ENCODE assay signal across 9 cellular contexts in genomic region chr1:228697209-228698016, GRCh38. TPM values are rescaled to one million over a fixed set of nuclear protein-coding genes. Genes with fewer than 3 reads are reported as not detected.
DNase-seq lines count a peak whose midpoint lies in the region; ATAC-seq, FAIRE-seq and TF ChIP-seq lines count a peak whose summit lies in the region.
"Had no signal": no experiment of that assay in that cellular context is flagged by ENCODE, and none has a peak within 500 bp of the region (broad histone marks: within the 10 kb centered on the region; RNA-seq: fewer than 3 reads in every experiment).

No MANE protein-coding gene starts in this region.

- H3K4me1 Mint-ChIP-seq in activated T-cell treated with anti-CD3 and anti-CD28 coated beads, Interleukin-2, amount 50 U/mL, for 72 hours (ENCODE audit: low read depth) = peaks cover 10% of the 10 kb centered on the region
- H3K4me1 Mint-ChIP-seq in endodermal cell = peaks cover 7% of the 10 kb centered on the region

- no peak overlapping the region for H3K27ac Mint-ChIP-seq in activated T-cell treated with anti-CD3 and anti-CD28 coated beads, Interleukin-2, amount 50 U/mL, for 72 hours
- H3K27ac Mint-ChIP-seq in endodermal cell = no peak overlapping the region

- H3K27me3 Mint-ChIP-seq in activated T-cell treated with anti-CD3 and anti-CD28 coated beads, Interleukin-2, amount 50 U/mL, for 72 hours (ENCODE audit: low read depth) = no peaks in the 10 kb centered on the region
- no peaks in the 10 kb centered on the region for H3K27me3 Mint-ChIP-seq in endodermal cell (ENCODE audit: insufficient read depth)

- H3K4me1 ChIP-seq in small intestine (ENCODE audit: control insufficient read depth in 2 of 2, insufficient read depth in 1 of 2, low read depth in 1 of 2, low read length in 1 of 2) (no peaks in the 10 kb centered on the region), endodermal cell (ENCODE audit: control insufficient read depth, insufficient read depth, low read length) (no peaks in the 10 kb centered on the region)
- H3K4me1 ChIP-seq: Caco-2 had no signal

- no peak for DNase-seq in activated T-cell treated with anti-CD3 and anti-CD28 coated beads, Interleukin-2, amount 50 U/mL, for 72 hours
- no peak for DNase-seq in activated T-cell treated with anti-CD3 and anti-CD28 coated beads, Interleukin-2, amount 50 U/mL, for 1 hour
- DNase-seq in kidney glomerular epithelial cell (lab: John Stamatoyannopoulos, UW) (peak; percentile 61), small intestine (no peak), endodermal cell (no peak), NCI-H146 treated with DMSO at 0.1 percent for 48 hours (lab: John Stamatoyannopoulos, UW; ENCODE audit: unreplicated experiment) (no peak)
- DNase-seq: Caco-2 had no signal

- H3K4me3 ChIP-seq in small intestine (ENCODE audit: low read depth in 1 of 2, low read length in 2 of 2) (no peak overlapping the region), endodermal cell (ENCODE audit: low read length) (no peak overlapping the region)

- H3K9me3 Mint-ChIP-seq in activated T-cell treated with anti-CD3 and anti-CD28 coated beads, Interleukin-2, amount 50 U/mL, for 72 hours = no peaks in the 10 kb centered on the region
- H3K9me3 Mint-ChIP-seq in endodermal cell = no peaks in the 10 kb centered on the region

- H3K9me3 ChIP-seq in small intestine (ENCODE audit: control insufficient read depth, low read depth) (no peaks in the 10 kb centered on the region), endodermal cell (ENCODE audit: control insufficient read depth, low read length) (no peaks in the 10 kb centered on the region)

- 43 to 48% (median 46%) methylated on average over 6 of the region's 6 CpGs for whole genome bisulfite sequencing in small intestine, 3 donors
- WGBS in endodermal cell (ENCODE audit: insufficient coverage in 1 of 2, insufficient read length in 1 of 2), 2 experiments = 77 to 91% methylated on average over 5 to 6 of the region's 6 CpGs

- H3K27ac ChIP-seq in VCaP (peak overlapping the region; percentile 5; the same call in 1 of the 2 replicates), small intestine (ENCODE audit: low read depth in 1 of 2, low read length in 1 of 2) (no peak overlapping the region), endodermal cell (ENCODE audit: low read depth, low read length) (no peak overlapping the region)

- peak; percentile 27 to 64 for ATAC-seq in activated T-cell treated with anti-CD3 and anti-CD28 coated beads, Interleukin-2, amount 50 U/mL, for 72 hours (replicated peaks in 1 of 2)
- no peak for ATAC-seq in GM21576 (IDR thresholded peaks at IDR 0.05; ENCODE audit: unreplicated experiment)

- no peak for FAIRE-seq in small intestine (lab: Jason Lieb, UNC)

- H3K27me3 ChIP-seq in small intestine (ENCODE audit: control insufficient read depth in 2 of 2, insufficient read depth in 2 of 2, low read length in 2 of 2) (no peaks in the 10 kb centered on the region), endodermal cell (ENCODE audit: control insufficient read depth, insufficient read depth, low read length, poor library complexity, severe bottlenecking) (no peaks in the 10 kb centered on the region)

- H3K36me3 ChIP-seq in small intestine (ENCODE audit: control insufficient read depth in 2 of 2, insufficient read depth in 2 of 2, low read length in 2 of 2) = no peaks in the 10 kb centered on the region
- no peaks in the 10 kb centered on the region for H3K36me3 ChIP-seq in endodermal cell (ENCODE audit: control insufficient read depth, insufficient read depth, low read length)

- H3K4me3 Mint-ChIP-seq in activated T-cell treated with anti-CD3 and anti-CD28 coated beads, Interleukin-2, amount 50 U/mL, for 72 hours = no peak overlapping the region
- no peak overlapping the region for H3K4me3 Mint-ChIP-seq in endodermal cell

- no peak for TF ChIP-seq CTCF in VCaP (conservative IDR thresholded peaks at IDR 0.05)
- TF ChIP-seq CTCF in endodermal cell (conservative IDR thresholded peaks at IDR 0.05) = no peak

- H3K9ac ChIP-seq in endodermal cell (ENCODE audit: extremely low read depth, low read length, poor library complexity, severe bottlenecking) = no peak overlapping the region

- no peaks in the 10 kb centered on the region for H3K36me3 Mint-ChIP-seq in activated T-cell treated with anti-CD3 and anti-CD28 coated beads, Interleukin-2, amount 50 U/mL, for 72 hours (ENCODE audit: insufficient read depth in 2 of 2)
- no peaks in the 10 kb centered on the region for H3K36me3 Mint-ChIP-seq in endodermal cell (ENCODE audit: low read depth)

RNA-seq across cellular contexts. Expression of gene RHOU, which starts 37.9 kb away (rescaled TPM):
- total RNA-seq in activated T-cell treated with anti-CD3 and anti-CD28 coated beads, Interleukin-2, amount 50 U/mL, for 72 hours = under 1 TPM; 0.70 to 0.88 TPM
- 10 to 100 TPM; 17.9 to 43.5 (median 42.3) TPM for polyA plus RNA-seq in small intestine
- total RNA-seq in endodermal cell = 10 to 100 TPM in 1 of 2 donors, 1 to 10 TPM in 1; 9.0 to 12.0 TPM
- 26.4 TPM for polyA plus RNA-seq in endodermal cell (2013, experiment 1 of 2)
- polyA plus RNA-seq in endodermal cell (2013, experiment 2 of 2) = 24.9 TPM

Comparison
In these comparisons a context has a peak if more than half of its experiments do, and no peak if none do; other contexts are left out.
1. RNA of gene RHOU, which starts 37.9 kb away (total RNA-seq): 9.0 to 12.0 TPM in endodermal cell; 0.70 to 0.88 TPM in activated T-cell treated with anti-CD3 and anti-CD28 coated beads, Interleukin-2, amount 50 U/mL, for 72 hours; every median in the first group is over 4 times any median in the second.